Comparison of ENCODE assay signal across 8 cellular contexts in the genomic region with DNA sequence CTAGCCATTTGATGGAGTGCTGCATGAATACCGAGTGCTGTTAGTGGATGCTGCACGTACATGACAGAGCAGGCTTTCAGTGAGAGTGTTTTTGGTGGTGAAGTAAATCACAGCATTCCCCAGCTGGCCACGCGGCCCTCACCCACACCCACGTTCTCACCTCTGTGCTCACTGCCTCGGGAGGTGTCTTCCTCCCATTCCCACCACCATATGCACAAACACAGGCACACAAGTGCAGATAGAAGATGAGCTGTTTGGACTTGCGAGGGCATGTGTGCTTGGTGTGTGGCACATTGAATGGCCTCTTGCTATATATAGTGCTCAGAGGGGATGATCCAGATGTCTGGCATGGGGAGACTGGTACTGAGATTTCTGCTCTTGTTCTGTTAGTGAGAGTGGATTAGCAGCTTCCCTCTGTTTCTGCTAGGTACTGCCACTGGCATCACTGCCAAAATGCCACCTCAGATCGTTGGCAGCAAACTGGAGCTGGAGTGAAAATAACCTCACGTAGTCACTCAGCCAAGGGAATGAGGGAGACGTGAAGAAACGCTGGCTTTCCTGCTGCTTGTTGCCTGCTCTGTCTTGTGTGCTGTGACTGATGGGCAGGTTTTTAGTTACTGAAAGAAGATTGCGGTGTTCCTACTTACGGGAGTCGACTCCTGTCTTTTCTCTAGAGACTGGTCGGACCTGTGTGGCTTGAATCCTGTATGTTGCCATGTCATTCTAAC. TPM values are rescaled to one million over a fixed set of nuclear protein-coding genes. Genes with fewer than 3 reads are reported as not detected.
DNase-seq lines count a peak whose midpoint lies in the region; ATAC-seq and TF ChIP-seq lines count a peak whose summit lies in the region.

No MANE protein-coding gene starts in this region.

- no peaks in the 10 kb centered on the region for H3K27me3 Mint-ChIP-seq in dendritic cell treated with granulocyte-macrophage colony-stimulating factor and Interleukin-4, amounts not matched to agents 40 ng/mL and 50 ng/mL, for 4 days

- peak; percentile 40 for DNase-seq in A673 (ENCODE audit: low spot score)
- peak; percentile 80 for DNase-seq in MG63
- peak; percentile 68 for DNase-seq in mesenteric fat pad (ENCODE audit: low spot score)
- DNase-seq in epidermal melanocyte (ENCODE audit: insufficient read length, low spot score) = no peak
- DNase-seq in midbrain (lab: John Stamatoyannopoulos, UW) = no peak
- no peak for DNase-seq in RKO (ENCODE audit: low spot score)

- no peak overlapping the region for H3K4me3 Mint-ChIP-seq in dendritic cell treated with granulocyte-macrophage colony-stimulating factor and Interleukin-4, amounts not matched to agents 40 ng/mL and 50 ng/mL, for 4 days

- BruUV-seq in A673 (replicated peaks; lab: Mats Ljungman, UMichigan) = no TSS peak

- peak overlapping the region; percentile 72 for H3K27ac Mint-ChIP-seq in dendritic cell treated with granulocyte-macrophage colony-stimulating factor and Interleukin-4, amounts not matched to agents 40 ng/mL and 50 ng/mL, for 4 days

- no peak for TF ChIP-seq CTCF in A673 (conservative IDR thresholded peaks at IDR 0.05; ENCODE audit: low read depth, low read length)

- intact Hi-C loops in A673 (cut with micrococcal nuclease; ENCODE audit: unreplicated experiment) = no loop called here
- intact Hi-C loops in dendritic cell treated with granulocyte-macrophage colony-stimulating factor and Interleukin-4, amounts not matched to agents 40 ng/mL and 50 ng/mL, for 4 days (cut with micrococcal nuclease) = no loop called here

- peak overlapping the region; percentile 64 for H3K27ac ChIP-seq in A673 (ENCODE audit: low read depth, low read length, poor library complexity, severe bottlenecking)

- peaks cover 57% of the 10 kb centered on the region for H3K36me3 Mint-ChIP-seq in dendritic cell treated with granulocyte-macrophage colony-stimulating factor and Interleukin-4, amounts not matched to agents 40 ng/mL and 50 ng/mL, for 4 days (ENCODE audit: low read depth)

- peaks cover 79% of the 10 kb centered on the region for H3K4me1 Mint-ChIP-seq in dendritic cell treated with granulocyte-macrophage colony-stimulating factor and Interleukin-4, amounts not matched to agents 40 ng/mL and 50 ng/mL, for 4 days (ENCODE audit: low read depth)

- no peaks in the 10 kb centered on the region for H3K9me3 Mint-ChIP-seq in dendritic cell treated with granulocyte-macrophage colony-stimulating factor and Interleukin-4, amounts not matched to agents 40 ng/mL and 50 ng/mL, for 4 days

- H3K4me1 ChIP-seq in A673 (ENCODE audit: insufficient read depth, low read length, poor library complexity, severe bottlenecking) = peaks cover 37% of the 10 kb centered on the region

- POLR2A ChIA-PET in A673 (lab: Charles Lee; ENCODE audit: low non-redundant PET) = no interaction called here

- peaks cover 21% of the 10 kb centered on the region for H3K36me3 ChIP-seq in A673 (ENCODE audit: insufficient read depth, low read length, poor library complexity, severe bottlenecking)
- H3K36me3 ChIP-seq in MG63 = peaks cover 4% of the 10 kb centered on the region

- ATAC-seq in HG03039 (IDR thresholded peaks at IDR 0.05; ENCODE audit: unreplicated experiment) = no peak

- H3K4me3 ChIP-seq in A673 (ENCODE audit: low read depth, low read length, poor library complexity, severe bottlenecking) = no peak overlapping the region
- no peak overlapping the region for H3K4me3 ChIP-seq in MG63

- H3K27me3 ChIP-seq in A673 (replicated peaks; ENCODE audit: insufficient read depth, low read depth, low read length, poor library complexity) (no peaks in the 10 kb centered on the region), MG63 (no peaks in the 10 kb centered on the region)

- CTCF ChIA-PET in A673 (lab: Charles Lee) = interaction anchor here (0.5 kb wide), 1 partner anchor 17 kb away, joined by 8 read pairs; no protein-coding TSS in a partner anchor

- no peaks in the 10 kb centered on the region for H3K9me3 ChIP-seq in A673 (ENCODE audit: low read depth, low read length, poor library complexity, severe bottlenecking)
- no peaks in the 10 kb centered on the region for H3K9me3 ChIP-seq in MG63

RNA-seq across cellular contexts. Expression of gene DNAJB6, which starts 19.1 kb away (rescaled TPM):
- 133 and 146 TPM in 2 replicates for total RNA-seq in A673 (2021)
- total RNA-seq in MG63 (2014; rRNA removed; shearing (Covaris generic); ENCODE audit: low replicate concordance) = 89.7 and 126 TPM in 2 replicates
- total RNA-seq in mesenteric fat pad = 110 TPM

Comparison
In these comparisons a context has a peak if more than half of its experiments do, and no peak if none do; other contexts are left out.
1. DNase-seq: peak in A673 (single experiment), MG63 (single experiment) and mesenteric fat pad (single experiment); none in epidermal melanocyte (single experiment), midbrain (single experiment) and RKO (single experiment).